Comparison of ENCODE assay signal across 11 cellular contexts in genomic region chr6:29828471-29828797, GRCh38. TPM values are rescaled to one million over a fixed set of nuclear protein-coding genes. Genes with fewer than 3 reads are reported as not detected.
DNase-seq lines count a peak whose midpoint lies in the region; ATAC-seq and TF ChIP-seq lines count a peak whose summit lies in the region.
"Had no signal": no experiment of that assay in that cellular context is flagged by ENCODE, and none has a peak within 500 bp of the region (broad histone marks: within the 10 kb centered on the region; RNA-seq: fewer than 3 reads in every experiment).

No MANE protein-coding gene starts in this region.

- H3K9me3 Mint-ChIP-seq in activated T-helper 1 cell treated with anti-CD3 and anti-CD28 coated beads, Interleukin-12 subunit alpha, Interleukin-12 subunit beta, Interleukin-2, Interleukin-4 antibody, amounts not matched to agents 30 ng/mL and 10 ng/mL and 1 ng/mL, durations not matched to agents 14 hours and 24 hours and 36 hours, result no peaks in the 10 kb centered on the region
- peaks cover 0 to 10% (median 3%) of the 10 kb centered on the region in 7 donors for H3K9me3 Mint-ChIP-seq in CD14-positive monocyte

- no peaks in the 10 kb centered on the region for H3K36me3 ChIP-seq in HUES48 (ENCODE audit: control insufficient read depth, insufficient read depth, low read length)
- H3K36me3 ChIP-seq: SJSA1 had no signal

- no peak overlapping the region for H3K4me3 Mint-ChIP-seq in activated T-helper 1 cell treated with anti-CD3 and anti-CD28 coated beads, Interleukin-12 subunit alpha, Interleukin-12 subunit beta, Interleukin-2, Interleukin-4 antibody, amounts not matched to agents 30 ng/mL and 10 ng/mL and 1 ng/mL, durations not matched to agents 14 hours and 24 hours and 36 hours
- H3K4me3 Mint-ChIP-seq in CD14-positive monocyte, result peak overlapping the region in 1 of 2 donors; percentile 80

- TF ChIP-seq CTCF in CD14-positive monocyte (IDR thresholded peaks at IDR 0.05), result no peak

- no peak overlapping the region for H3K9ac ChIP-seq in HUES48 (ENCODE audit: low read depth, low read length)

- intact Hi-C loops in activated T-helper 1 cell treated with anti-CD3 and anti-CD28 coated beads, Interleukin-12 subunit alpha, Interleukin-12 subunit beta, Interleukin-2, Interleukin-4 antibody, amounts not matched to agents 30 ng/mL and 10 ng/mL and 1 ng/mL, durations not matched to agents 14 hours and 24 hours and 36 hours (cut with micrococcal nuclease), result no loop called here
- intact Hi-C loops in CD14-positive monocyte (cut with micrococcal nuclease), result no loop called here

- peaks cover 72% of the 10 kb centered on the region for H3K27me3 Mint-ChIP-seq in activated T-helper 1 cell treated with anti-CD3 and anti-CD28 coated beads, Interleukin-12 subunit alpha, Interleukin-12 subunit beta, Interleukin-2, Interleukin-4 antibody, amounts not matched to agents 30 ng/mL and 10 ng/mL and 1 ng/mL, durations not matched to agents 14 hours and 24 hours and 36 hours (ENCODE audit: insufficient read depth)
- peaks cover 79 to 94% (median 83%) of the 10 kb centered on the region in 3 donors for H3K27me3 Mint-ChIP-seq in CD14-positive monocyte (ENCODE audit: low read depth in 3 of 3)

- no peaks in the 10 kb centered on the region for H3K4me1 ChIP-seq in HUES48 (ENCODE audit: control insufficient read depth, insufficient read depth, low read length)
- H3K4me1 ChIP-seq: SJSA1 had no signal

- H3K27ac Mint-ChIP-seq in activated T-helper 1 cell treated with anti-CD3 and anti-CD28 coated beads, Interleukin-12 subunit alpha, Interleukin-12 subunit beta, Interleukin-2, Interleukin-4 antibody, amounts not matched to agents 30 ng/mL and 10 ng/mL and 1 ng/mL, durations not matched to agents 14 hours and 24 hours and 36 hours, result no peak overlapping the region
- H3K27ac Mint-ChIP-seq in CD14-positive monocyte, result no peak overlapping the region

- H3K4me1 Mint-ChIP-seq in activated T-helper 1 cell treated with anti-CD3 and anti-CD28 coated beads, Interleukin-12 subunit alpha, Interleukin-12 subunit beta, Interleukin-2, Interleukin-4 antibody, amounts not matched to agents 30 ng/mL and 10 ng/mL and 1 ng/mL, durations not matched to agents 14 hours and 24 hours and 36 hours (ENCODE audit: low read depth), result peaks cover 12% of the 10 kb centered on the region
- peaks cover 10% of the 10 kb centered on the region for H3K4me1 Mint-ChIP-seq in CD14-positive monocyte

- H3K4me3 ChIP-seq in HUES48 (ENCODE audit: low read depth, low read length), result peak overlapping the region; percentile 63
- H3K4me3 ChIP-seq in iPS-11a (ENCODE audit: low read depth, low read length), result peak overlapping the region; percentile 43
- H3K4me3 ChIP-seq: SJSA1 had no signal

- H3K27ac ChIP-seq in HUES48 (ENCODE audit: low read depth, low read length), result no peak overlapping the region
- H3K27ac ChIP-seq: SJSA1 had no signal

- ATAC-seq in HG03196 (IDR thresholded peaks at IDR 0.05; ENCODE audit: unreplicated experiment), result no peak
- no peak for ATAC-seq in HG03439 (IDR thresholded peaks at IDR 0.05; ENCODE audit: unreplicated experiment)

- H3K36me3 Mint-ChIP-seq in activated T-helper 1 cell treated with anti-CD3 and anti-CD28 coated beads, Interleukin-12 subunit alpha, Interleukin-12 subunit beta, Interleukin-2, Interleukin-4 antibody, amounts not matched to agents 30 ng/mL and 10 ng/mL and 1 ng/mL, durations not matched to agents 14 hours and 24 hours and 36 hours (ENCODE audit: low read depth), result peaks cover 2% of the 10 kb centered on the region
- peaks cover 0 to 3% of the 10 kb centered on the region in 2 donors for H3K36me3 Mint-ChIP-seq in CD14-positive monocyte

- no peaks in the 10 kb centered on the region for H3K9me3 ChIP-seq in HUES48 (ENCODE audit: control insufficient read depth, insufficient read depth, low read length)
- H3K9me3 ChIP-seq: SJSA1 had no signal

- DNase-seq in activated T-helper 1 cell treated with anti-CD3 and anti-CD28 coated beads, Interleukin-12 subunit alpha, Interleukin-12 subunit beta, Interleukin-2, Interleukin-4 antibody, amounts not matched to agents 30 ng/mL and 10 ng/mL and 1 ng/mL, durations not matched to agents 14 hours and 24 hours and 36 hours (ENCODE audit: low spot score), result peak; percentile 15
- DNase-seq in stimulated activated CD4-positive, alpha-beta T cell treated with anti-CD3 and anti-CD28 coated beads, Interleukin-2, amount 100 ng/mL, for 48 hours, result peak; percentile 18 to 24
- no peak for DNase-seq in middle frontal gyrus (ENCODE audit: extremely low spot score, low spot score)
- no peak for DNase-seq in CD14-positive monocyte (ENCODE audit: low spot score)
- DNase-seq: GDM1 had no signal

- peaks cover 60% of the 10 kb centered on the region for H3K27me3 ChIP-seq in HUES48 (ENCODE audit: control insufficient read depth, insufficient read depth, low read length)

RNA-seq across cellular contexts. Expression of gene HLA-G, which starts 0.8 kb away (rescaled TPM):
- 0.91 and 1.6 TPM in 2 replicates for total RNA-seq in activated T-helper 1 cell treated with anti-CD3 and anti-CD28 coated beads, Interleukin-12 subunit alpha, Interleukin-12 subunit beta, Interleukin-2, Interleukin-4 antibody, amounts not matched to agents 30 ng/mL and 10 ng/mL and 1 ng/mL, durations not matched to agents 14 hours and 24 hours and 36 hours
- polyA plus RNA-seq in CD14-positive monocyte, result under 1 TPM; 0.12 to 0.89 TPM
- total RNA-seq: fibroblast of lung, SJSA1 had no signal

Comparison
In these comparisons a context has a peak if more than half of its experiments do, and no peak if none do; other contexts are left out.
1. DNase-seq: peak in activated T-helper 1 cell treated with anti-CD3 and anti-CD28 coated beads, Interleukin-12 subunit alpha, Interleukin-12 subunit beta, Interleukin-2, Interleukin-4 antibody, amounts not matched to agents 30 ng/mL and 10 ng/mL and 1 ng/mL, durations not matched to agents 14 hours and 24 hours and 36 hours (single experiment) and stimulated activated CD4-positive, alpha-beta T cell treated with anti-CD3 and anti-CD28 coated beads, Interleukin-2, amount 100 ng/mL, for 48 hours (2 of 2); none in middle frontal gyrus (single experiment) and CD14-positive monocyte (single experiment).